1 cellular context compared by ENCODE assay signal in genomic region chr14:37197421-37198272, GRCh38.
TF ChIP-seq lines count a peak whose summit lies in the region.

TSS of gene MIPOL1 (plus strand) at chr14:37197937. CDS start at chr14:37247889, 49,952 bp downstream.

TF ChIP-seq in K562, 482 proteins besides CTCF, POLR2A, EP300 and RAD21 (continued from another document and continues in another):
- TF ChIP-seq ZBTB2 (IDR thresholded peaks at IDR 0.05) (peak; percentile 71; the same call in 1 of the 2 replicates), ZKSCAN1 (IDR thresholded peaks at IDR 0.05; ENCODE audit: low read depth, low read length) (no peak), ZBED1 (IDR thresholded peaks at IDR 0.05) (no peak), FIP1L1 (IDR thresholded peaks at IDR 0.05; ENCODE audit: low read depth, low read length, poor library complexity, severe bottlenecking) (no peak), GATAD2A (IDR thresholded peaks at IDR 0.05) (peak; percentile 81; the same call in 1 of the 2 replicates), FOXA1 (IDR thresholded peaks at IDR 0.05; ENCODE audit: borderline replicate concordance) (no peak), RCOR1 (IDR thresholded peaks at IDR 0.05; ENCODE audit: borderline replicate concordance in 1 of 2, low read depth in 2 of 2, low read length in 2 of 2) (0 out of 4 replicates have a peak, but pooled peaks of 1 of the 2 experiments have one; percentile 4), ZNF274 (IDR thresholded peaks at IDR 0.05; ENCODE audit: borderline replicate concordance, low read depth, low read length) (no peak), ZBTB12 (CRISPR knock-in tag; IDR thresholded peaks at IDR 0.05) (no peak), KAT2B (IDR thresholded peaks at IDR 0.05; ENCODE audit: low read depth, low read length) (no peak), PML (IDR thresholded peaks at IDR 0.05; ENCODE audit: low read length) (0 out of 2 replicates have a peak, but pooled peaks have one; percentile 44), CBX8 (IDR thresholded peaks at IDR 0.05; ENCODE audit: borderline replicate concordance, extremely low read depth, low read depth, low read length, poor library complexity, severe bottlenecking) (no peak), RBBP5 (IDR thresholded peaks at IDR 0.05; ENCODE audit: borderline replicate concordance, insufficient read depth, low read length, poor library complexity, severe bottlenecking) (peak; percentile 80), ZNF830 (CRISPR knock-in tag; IDR thresholded peaks at IDR 0.05) (no peak), CREB3 (tag; conservative IDR thresholded peaks at IDR 0.05; ENCODE audit: low read depth) (no peak), ZNF354B (CRISPR knock-in tag; IDR thresholded peaks at IDR 0.05) (no peak), ZNF551 (CRISPR knock-in tag; IDR thresholded peaks at IDR 0.05) (no peak), MAFF (IDR thresholded peaks at IDR 0.05; ENCODE audit: low read length) (no peak), DLX4 (CRISPR knock-in tag; IDR thresholded peaks at IDR 0.05) (no peak), REST (CRISPR knock-in tag; IDR thresholded peaks at IDR 0.05; ENCODE audit: low read depth) (0 out of 2 replicates have a peak, but pooled peaks have one; percentile 17), SMARCE1 (IDR thresholded peaks at IDR 0.05) (0 out of 2 replicates have a peak, but pooled peaks have one; percentile 10), CLOCK (CRISPR knock-in tag; IDR thresholded peaks at IDR 0.05; ENCODE audit: borderline replicate concordance) (no peak), HMGN3 (IDR thresholded peaks at IDR 0.05; ENCODE audit: borderline replicate concordance, extremely low read depth, insufficient read length, low read depth, low read length) (no peak), ZNF3 (CRISPR knock-in tag; IDR thresholded peaks at IDR 0.05) (no peak), HDAC8 (tag; IDR thresholded peaks at IDR 0.05) (no peak), MYNN (IDR thresholded peaks at IDR 0.05) (peak; percentile 33; the same call in 1 of the 2 replicates), MYNN (CRISPR knock-in tag; IDR thresholded peaks at IDR 0.05) (no peak), CEBPG (CRISPR knock-in tag; IDR thresholded peaks at IDR 0.05) (no peak), CEBPG (tag; conservative IDR thresholded peaks at IDR 0.05 in 1 of 2, IDR thresholded peaks at IDR 0.05 in 1 of 2) (no peak), BRD9 (IDR thresholded peaks at IDR 0.05; ENCODE audit: low read depth, partially characterized antibody) (peak; percentile 47), POLR3G (IDR thresholded peaks at IDR 0.05; ENCODE audit: extremely low read depth, insufficient read length, insufficient replicate concordance) (no peak), TARDBP (IDR thresholded peaks at IDR 0.05) (peak; percentile 81; the same call in 1 of the 2 replicates), NR3C1 (CRISPR knock-in tag; IDR thresholded peaks at IDR 0.05) (no peak), SAFB (IDR thresholded peaks at IDR 0.05; ENCODE audit: borderline replicate concordance, low read depth, low read length) (peak; percentile 95), SIX5 (IDR thresholded peaks at IDR 0.05; ENCODE audit: borderline replicate concordance in 1 of 2, insufficient read depth in 1 of 2, low read depth in 1 of 2, low read length in 2 of 2) (no peak), SUPT5H (IDR thresholded peaks at IDR 0.05) (peak; percentile 84), THAP12 (CRISPR knock-in tag; IDR thresholded peaks at IDR 0.05) (no peak), PBX2 (CRISPR knock-in tag; IDR thresholded peaks at IDR 0.05; ENCODE audit: low read depth) (no peak), PBX2 (tag; conservative IDR thresholded peaks at IDR 0.05; ENCODE audit: low read depth) (no peak), MEF2A (IDR thresholded peaks at IDR 0.05; ENCODE audit: control insufficient read depth, low read depth, low read length) (no peak), TAF7 (tag; IDR thresholded peaks at IDR 0.05) (peak; percentile 57; the same call in 1 of the 2 replicates), CREBBP (IDR thresholded peaks at IDR 0.05; ENCODE audit: low read depth, low read length) (no peak), ZFP30 (CRISPR knock-in tag; IDR thresholded peaks at IDR 0.05; ENCODE audit: borderline replicate concordance) (no peak), SAP30 (IDR thresholded peaks at IDR 0.05; ENCODE audit: borderline replicate concordance, insufficient read depth, low read depth, low read length, poor library complexity, severe bottlenecking) (no peak), HINFP (tag; conservative IDR thresholded peaks at IDR 0.05; ENCODE audit: low read depth) (no peak), KDM5B (IDR thresholded peaks at IDR 0.05; ENCODE audit: insufficient replicate concordance, low read depth, low read length) (peak; percentile 79), POLR2B (IDR thresholded peaks at IDR 0.05; ENCODE audit: low read depth, partially characterized antibody) (peak; percentile 74), TBL1XR1 (IDR thresholded peaks at IDR 0.05; ENCODE audit: low read length in 2 of 2) (no peak), GABPA (tag; conservative IDR thresholded peaks at IDR 0.05; ENCODE audit: low read depth) (no peak), BRD4 (IDR thresholded peaks at IDR 0.05) (no peak)
